In genomic region chrX:7192871-7193270, GRCh38 we compare ENCODE assay signal across 27 cellular contexts.
"Had no signal": no experiment of that assay in that cellular context is flagged by ENCODE, and none has a peak within 500 bp of the region (broad histone marks: within the 10 kb centered on the region; RNA-seq: fewer than 3 reads in every experiment).

No MANE protein-coding gene starts in this region.

- H3K4me1 Mint-ChIP-seq: naive B cell; naive thymus-derived CD8-positive, alpha-beta T cell; stimulated activated effector memory CD8-positive, alpha-beta T cell treated with anti-CD3 and anti-CD28 coated beads, Interleukin-12 subunit alpha, Interleukin-12 subunit beta, amount 100 ng/mL, for 72 hours; stimulated activated naive B cell treated with anti-CD40 and anti-IgM and Interleukin-4, amounts not matched to agents 10 μg/mL and 1 μg/mL and 100 μg/mL, for 72 hours had no signal

- H3K27me3 ChIP-seq: right lobe of liver, sigmoid colon, stomach, tibial artery, transverse colon, upper lobe of right lung, uterus had no signal

- H3K9me3 ChIP-seq: psoas muscle, right lobe of liver, sigmoid colon, stomach, tibial artery, transverse colon, upper lobe of right lung, uterus had no signal

- H3K79me2 ChIP-seq: parathyroid adenoma had no signal

- H3K4me1 ChIP-seq: parathyroid adenoma, psoas muscle, right lobe of liver, sigmoid colon, stomach, tibial artery, transverse colon, upper lobe of right lung, uterus had no signal

- H3K27me3 Mint-ChIP-seq: naive B cell; naive thymus-derived CD8-positive, alpha-beta T cell; natural killer cell treated with Interleukin-12 subunit alpha and Interleukin-12 subunit beta and Interleukin-15 and Interleukin-18, amount 100 ng/mL, for 72 hours; progenitor cell of endocrine pancreas; stimulated activated naive B cell treated with anti-CD40 and anti-IgM and Interleukin-4, amounts not matched to agents 10 μg/mL and 1 μg/mL and 100 μg/mL, for 72 hours; stimulated activated naive CD8-positive, alpha-beta T cell treated with anti-CD3 and anti-CD28 coated beads, Interleukin-15, Interleukin-2, amounts not matched to agents 100 ng/mL and 50 ng/mL, for 24 hours; type B pancreatic cell had no signal

- FAIRE-seq: small intestine had no signal

- H3K36me3 Mint-ChIP-seq: naive thymus-derived CD8-positive, alpha-beta T cell; natural killer cell treated with Interleukin-12 subunit alpha and Interleukin-12 subunit beta and Interleukin-15 and Interleukin-18, amount 100 ng/mL, for 72 hours; stimulated activated effector memory CD8-positive, alpha-beta T cell treated with anti-CD3 and anti-CD28 coated beads, Interleukin-12 subunit alpha, Interleukin-12 subunit beta, amount 100 ng/mL, for 72 hours had no signal

- H2AFZ ChIP-seq: parathyroid adenoma had no signal

- H3K36me3 ChIP-seq: sigmoid colon, tibial artery, transverse colon, upper lobe of right lung, uterus had no signal

- H3K9me3 Mint-ChIP-seq: naive B cell; natural killer cell treated with Interleukin-12 subunit alpha and Interleukin-12 subunit beta and Interleukin-15 and Interleukin-18, amount 100 ng/mL, for 72 hours; stimulated activated effector memory CD8-positive, alpha-beta T cell treated with anti-CD3 and anti-CD28 coated beads, Interleukin-12 subunit alpha, Interleukin-12 subunit beta, amount 100 ng/mL, for 72 hours; stimulated activated naive B cell treated with anti-CD40 and anti-IgM and Interleukin-4, amounts not matched to agents 10 μg/mL and 1 μg/mL and 100 μg/mL, for 72 hours; stimulated activated naive CD8-positive, alpha-beta T cell treated with anti-CD3 and anti-CD28 coated beads, Interleukin-15, Interleukin-2, amounts not matched to agents 100 ng/mL and 50 ng/mL, for 24 hours had no signal

- H3K9ac ChIP-seq: parathyroid adenoma had no signal

- H3K4me3 Mint-ChIP-seq: naive B cell; naive thymus-derived CD8-positive, alpha-beta T cell; natural killer cell treated with Interleukin-12 subunit alpha and Interleukin-12 subunit beta and Interleukin-15 and Interleukin-18, amount 100 ng/mL, for 72 hours; nephron progenitor cell; neural crest cell; stimulated activated effector memory CD8-positive, alpha-beta T cell treated with anti-CD3 and anti-CD28 coated beads, Interleukin-12 subunit alpha, Interleukin-12 subunit beta, amount 100 ng/mL, for 72 hours; stimulated activated naive B cell treated with anti-CD40 and anti-IgM and Interleukin-4, amounts not matched to agents 10 μg/mL and 1 μg/mL and 100 μg/mL, for 72 hours; stimulated activated naive CD8-positive, alpha-beta T cell treated with anti-CD3 and anti-CD28 coated beads, Interleukin-15, Interleukin-2, amounts not matched to agents 100 ng/mL and 50 ng/mL, for 24 hours; type B pancreatic cell had no signal

- DNase-seq: naive B cell; naive thymus-derived CD8-positive, alpha-beta T cell; nephron progenitor cell; posterior cingulate gyrus; psoas muscle; right cardiac atrium; right lobe of liver; sigmoid colon; small intestine; stimulated activated CD4-positive, alpha-beta T cell treated with anti-CD3 and anti-CD28 coated beads, Interleukin-15, amount 100 ng/mL, for 24 hours; stimulated activated CD4-positive, alpha-beta T cell treated with anti-CD3 and anti-CD28 coated beads, Interleukin-2, amount 100 ng/mL, for 24 hours; stimulated activated CD4-positive, alpha-beta T cell treated with anti-CD3 and anti-CD28 coated beads, Interleukin-2, amount 100 ng/mL, for 48 hours; stimulated activated CD4-positive, alpha-beta T cell treated with anti-CD3 and anti-CD28 coated beads, Interleukin-4, amount 100 ng/mL, for 24 hours; stimulated activated naive B cell treated with anti-CD40 and anti-IgM and Interleukin-4, amounts not matched to agents 10 μg/mL and 1 μg/mL and 100 μg/mL, for 72 hours; stimulated activated naive CD4-positive, alpha-beta T cell treated with Interleukin-2 at 50 U/mL for 16 hours; stomach; tibial artery; transverse colon; upper lobe of right lung; uterus had no signal

- H3K27ac ChIP-seq: parathyroid adenoma, psoas muscle, right lobe of liver, sigmoid colon, stomach, tibial artery, transverse colon, upper lobe of right lung, uterus had no signal

- H3K4me3 ChIP-seq: psoas muscle, right lobe of liver, sigmoid colon, stomach, tibial artery, transverse colon, upper lobe of right lung, uterus had no signal

- H3K27ac Mint-ChIP-seq: naive B cell; naive thymus-derived CD8-positive, alpha-beta T cell; natural killer cell treated with Interleukin-12 subunit alpha and Interleukin-12 subunit beta and Interleukin-15 and Interleukin-18, amount 100 ng/mL, for 72 hours; nephron progenitor cell; progenitor cell of endocrine pancreas; stimulated activated effector memory CD8-positive, alpha-beta T cell treated with anti-CD3 and anti-CD28 coated beads, Interleukin-12 subunit alpha, Interleukin-12 subunit beta, amount 100 ng/mL, for 72 hours; stimulated activated naive CD8-positive, alpha-beta T cell treated with anti-CD3 and anti-CD28 coated beads, Interleukin-15, Interleukin-2, amounts not matched to agents 100 ng/mL and 50 ng/mL, for 24 hours; type B pancreatic cell had no signal
